Comparison of ENCODE assay signal across 8 cellular contexts in the genomic region with DNA sequence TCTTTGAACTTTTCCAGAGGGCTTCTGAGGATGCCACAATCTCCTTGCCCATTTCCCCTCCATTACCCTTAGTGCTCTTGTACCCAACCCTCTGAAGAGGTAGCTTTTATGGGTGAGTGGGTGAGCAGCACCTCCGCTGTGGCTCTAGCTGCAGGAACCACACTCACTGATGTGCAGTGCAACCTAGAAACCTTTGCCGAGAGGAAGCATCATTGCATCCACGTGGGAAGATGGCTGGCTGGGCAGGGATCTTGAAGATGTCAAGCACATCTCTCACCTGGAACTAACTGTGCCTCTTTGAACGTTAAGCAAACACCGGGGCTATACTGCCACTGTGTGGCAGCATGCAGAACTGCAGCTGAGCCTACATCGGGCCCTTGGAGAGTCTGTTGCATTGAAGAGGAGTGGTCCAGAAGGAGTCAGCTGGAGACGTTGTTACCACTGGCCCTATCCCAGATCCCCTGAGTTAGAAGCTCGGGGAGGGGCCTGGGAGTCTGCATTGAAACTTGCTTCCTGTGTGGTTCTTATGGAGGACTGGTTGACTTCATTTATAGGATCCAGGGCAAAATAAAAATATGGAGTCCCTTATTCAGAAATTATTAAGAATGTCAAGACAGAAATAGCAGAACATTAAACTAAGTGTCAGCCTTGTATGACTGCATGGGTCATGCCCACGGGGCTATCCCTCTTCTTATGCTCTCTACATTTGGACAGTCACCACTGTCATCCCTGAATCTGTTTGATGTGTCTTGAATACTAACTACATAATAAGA. TPM values are rescaled to one million over a fixed set of nuclear protein-coding genes. Genes with fewer than 3 reads are reported as not detected.
A peak's percentile ranks its signal among the peaks of the same experiment; 100 is the strongest.
DNase-seq lines count a peak whose midpoint lies in the region; ATAC-seq and TF ChIP-seq lines count a peak whose summit lies in the region.

No MANE protein-coding gene starts in this region.

- H4K20me1 ChIP-seq in H9 (ENCODE audit: control insufficient read depth, insufficient read depth, insufficient read length) = no peaks in the 10 kb centered on the region

- no peak overlapping the region for H4K5ac ChIP-seq in H9 (ENCODE audit: insufficient read length, low read depth, low read length)

- no peaks in the 10 kb centered on the region for H3K27me3 ChIP-seq in H9 (ENCODE audit: insufficient read depth, low read length)

- H3K27me3 Mint-ChIP-seq in H9 (ENCODE audit: low read depth) (peaks cover 3% of the 10 kb centered on the region), progenitor cell of endocrine pancreas (no peaks in the 10 kb centered on the region)
- H3K27me3 Mint-ChIP-seq in activated naive CD8-positive, alpha-beta T cell treated with anti-CD3 and anti-CD28 coated beads for 36 hours = peaks cover 5% of the 10 kb centered on the region

- no peak overlapping the region for H2BK5ac ChIP-seq in H9 (ENCODE audit: insufficient read length, low read length)

- H2BK12ac ChIP-seq in H9 (ENCODE audit: insufficient read length, low read depth, low read length) = no peak overlapping the region

- H2BK120ac ChIP-seq in H9 (ENCODE audit: low read depth, low read length, poor library complexity, severe bottlenecking) = no peak overlapping the region

- no peak overlapping the region for H4K91ac ChIP-seq in H9 (ENCODE audit: insufficient read length, low read depth, low read length)

- no peak overlapping the region for H3K14ac ChIP-seq in H9 (ENCODE audit: insufficient read depth, low read length)

- H3K4me3 Mint-ChIP-seq in H9 (no peak overlapping the region; a peak in 1 of 5 replicates), progenitor cell of endocrine pancreas (ENCODE audit: low read depth) (no peak overlapping the region)
- H3K4me3 Mint-ChIP-seq in activated naive CD8-positive, alpha-beta T cell treated with anti-CD3 and anti-CD28 coated beads for 36 hours = no peak overlapping the region

- WGBS in H9 (ENCODE audit: extremely low coverage, insufficient read length, low lambda C conversion rate) = no CpG with 5 or more reads among the region's 9 CpGs

- H3K56ac ChIP-seq in H9 (ENCODE audit: insufficient read length, low read depth, low read length) = no peak overlapping the region

- H3K4me1 Mint-ChIP-seq in H9 (peaks cover 22 to 29% of the 10 kb centered on the region in 2 experiments), progenitor cell of endocrine pancreas (ENCODE audit: low read depth) (peaks cover 4% of the 10 kb centered on the region)
- no peaks in the 10 kb centered on the region for H3K4me1 Mint-ChIP-seq in activated naive CD8-positive, alpha-beta T cell treated with anti-CD3 and anti-CD28 coated beads for 36 hours

- peak; percentile 76 for ATAC-seq in SK-N-SH treated with all-trans-retinoic acid at 6 μM for 48 hours
- ATAC-seq in Right ventricle myocardium inferior = peak; percentile 66

- H2BK20ac ChIP-seq in H9 (ENCODE audit: low read depth, low read length, poor library complexity, severe bottlenecking) = no peak overlapping the region

- H3K27ac ChIP-seq in H9 (ENCODE audit: insufficient read length, low read depth, low read length) = no peak overlapping the region

- H4K8ac ChIP-seq in H9 (replicated peaks; ENCODE audit: insufficient read length, low read depth, low read length) = no peak overlapping the region

- no peak overlapping the region for H3K23ac ChIP-seq in H9 (ENCODE audit: insufficient read length, low read depth, low read length)

- H3K9ac ChIP-seq in H9 (ENCODE audit: extremely low read depth, insufficient read length, low read length) = no peak overlapping the region

- H3K79me1 ChIP-seq in H9 (ENCODE audit: insufficient read depth, low read depth, low read length, poor library complexity, severe bottlenecking) = no peaks in the 10 kb centered on the region

- no peak overlapping the region for H3K18ac ChIP-seq in H9 (ENCODE audit: insufficient read length, low read depth, low read length)

- no peak overlapping the region for H3T11ph ChIP-seq in H9 (ENCODE audit: low read length)

- no peaks in the 10 kb centered on the region for H3K9me3 ChIP-seq in H9 (ENCODE audit: control insufficient read depth, low read depth, low read length)

- no peaks in the 10 kb centered on the region for H3K79me2 ChIP-seq in H9 (ENCODE audit: insufficient read depth, low read length)

- H3K36me3 Mint-ChIP-seq in H9 (ENCODE audit: insufficient read depth in 1 of 3, low read depth in 3 of 3) (peaks cover 9 to 20% (median 19%) of the 10 kb centered on the region in 3 experiments), progenitor cell of endocrine pancreas (ENCODE audit: insufficient read depth) (peaks cover 4% of the 10 kb centered on the region)
- no peaks in the 10 kb centered on the region for H3K36me3 Mint-ChIP-seq in activated naive CD8-positive, alpha-beta T cell treated with anti-CD3 and anti-CD28 coated beads for 36 hours

- intact Hi-C loops in Right ventricle myocardium inferior (cut with DNase I) = loop anchor here (1.0 kb wide), 1 partner anchor 147 kb away; no protein-coding TSS in a partner anchor

- H3K4me2 ChIP-seq in H9 (ENCODE audit: insufficient read depth, insufficient read length, low read length) = no peak overlapping the region

- H2AFZ ChIP-seq in H9 (ENCODE audit: low read length) = no peak overlapping the region

- H2AK5ac ChIP-seq in H9 (ENCODE audit: insufficient read length, low read length) = no peak overlapping the region

- peaks cover 4% of the 10 kb centered on the region; the same call in 1 of the 2 replicates for H3K4me1 ChIP-seq in H9 (ENCODE audit: insufficient read depth, low read length)

- peak; percentile 70 for DNase-seq in EH (ENCODE audit: low read depth)
- peak; percentile 91 for DNase-seq in H9
- DNase-seq in NAMALWA (ENCODE audit: low spot score) = peak; percentile 84
- peak; percentile 66 for DNase-seq in activated naive CD8-positive, alpha-beta T cell treated with anti-CD3 and anti-CD28 coated beads for 36 hours
- DNase-seq in Right ventricle myocardium inferior (ENCODE audit: missing footprints) = peak; percentile 74
- DNase-seq in progenitor cell of endocrine pancreas (ENCODE audit: low spot score, unreplicated experiment) = peak; percentile 66
- DNase-seq in mesenteric fat pad (ENCODE audit: low spot score) = no peak

- H3K9me3 Mint-ChIP-seq in H9 = no peaks in the 10 kb centered on the region
- H3K9me3 Mint-ChIP-seq in activated naive CD8-positive, alpha-beta T cell treated with anti-CD3 and anti-CD28 coated beads for 36 hours = no peaks in the 10 kb centered on the region
- no peaks in the 10 kb centered on the region for H3K9me3 Mint-ChIP-seq in progenitor cell of endocrine pancreas (ENCODE audit: low read depth)

- H3K27ac Mint-ChIP-seq in H9 (no peak overlapping the region), progenitor cell of endocrine pancreas (no peak overlapping the region)
- H3K27ac Mint-ChIP-seq in activated naive CD8-positive, alpha-beta T cell treated with anti-CD3 and anti-CD28 coated beads for 36 hours = no peak overlapping the region

- peaks cover 3% of the 10 kb centered on the region for H3K23me2 ChIP-seq in H9 (ENCODE audit: insufficient read length, low read depth, low read length, poor library complexity, severe bottlenecking)

- no peak overlapping the region for H2BK15ac ChIP-seq in H9 (ENCODE audit: low read depth, low read length)

- peak; percentile 99 for TF ChIP-seq CTCF in H9 (conservative IDR thresholded peaks at IDR 0.05)
- TF ChIP-seq CTCF in progenitor cell of endocrine pancreas (IDR thresholded peaks at IDR 0.05; ENCODE audit: unreplicated experiment) = peak; percentile 97

- H3K4ac ChIP-seq in H9 (ENCODE audit: low read depth, low read length) = no peak overlapping the region

TF ChIP-seq in SK-N-SH treated with all-trans-retinoic acid at 6 μM for 48 hours, 23 proteins besides CTCF, POLR2A, EP300 and RAD21 (continues in another document):
- TF ChIP-seq OSR1 (CRISPR knock-in tag; IDR thresholded peaks at IDR 0.05) (no peak), ZC3H10 (CRISPR knock-in tag; IDR thresholded peaks at IDR 0.05) (no peak), ZNF8 (CRISPR knock-in tag; IDR thresholded peaks at IDR 0.05) (no peak), PATZ1 (CRISPR knock-in tag; IDR thresholded peaks at IDR 0.05; ENCODE audit: borderline replicate concordance) (no peak), ZNF70 (CRISPR knock-in tag; IDR thresholded peaks at IDR 0.05) (no peak), GLIS3 (CRISPR knock-in tag; IDR thresholded peaks at IDR 0.05) (no peak), CSRNP3 (CRISPR knock-in tag; IDR thresholded peaks at IDR 0.05) (no peak)

RNA-seq across cellular contexts. Expression of gene IGFBP5, which starts 28.7 kb away (rescaled TPM):
- total RNA-seq in H9 (2021) (0.61 and 0.90 TPM in 2 replicates), Right ventricle myocardium inferior (156 TPM), progenitor cell of endocrine pancreas (73.9 and 75.3 TPM in 2 replicates), mesenteric fat pad (497 TPM)
- not detected for total RNA-seq in activated naive CD8-positive, alpha-beta T cell treated with anti-CD3 and anti-CD28 coated beads for 36 hours

RNA-seq across cellular contexts. Expression of gene IGFBP2, which starts 33.4 kb away (rescaled TPM):
- 363 and 366 TPM in 2 replicates for total RNA-seq in H9 (2021)
- 10 to 100 TPM; 38.2 to 39.1 TPM for total RNA-seq in activated naive CD8-positive, alpha-beta T cell treated with anti-CD3 and anti-CD28 coated beads for 36 hours
- total RNA-seq in Right ventricle myocardium inferior = 60.1 TPM
- 249 and 274 TPM in 2 replicates for total RNA-seq in progenitor cell of endocrine pancreas
- total RNA-seq in mesenteric fat pad = 59.9 TPM

Comparison
In these comparisons a context has a peak if more than half of its experiments do, and no peak if none do; other contexts are left out.
1. RNA of gene IGFBP5, which starts 28.7 kb away (total RNA-seq): 497 TPM in mesenteric fat pad (single experiment), 156 TPM in Right ventricle myocardium inferior (single experiment) and 73.9 to 75.3 TPM in progenitor cell of endocrine pancreas; 0.61 to 0.90 TPM in H9 and not detected in activated naive CD8-positive, alpha-beta T cell treated with anti-CD3 and anti-CD28 coated beads for 36 hours; every median in the first group is over 10 times any median in the second.